ENCODE assay signal across 4 cellular contexts in the genomic region with DNA sequence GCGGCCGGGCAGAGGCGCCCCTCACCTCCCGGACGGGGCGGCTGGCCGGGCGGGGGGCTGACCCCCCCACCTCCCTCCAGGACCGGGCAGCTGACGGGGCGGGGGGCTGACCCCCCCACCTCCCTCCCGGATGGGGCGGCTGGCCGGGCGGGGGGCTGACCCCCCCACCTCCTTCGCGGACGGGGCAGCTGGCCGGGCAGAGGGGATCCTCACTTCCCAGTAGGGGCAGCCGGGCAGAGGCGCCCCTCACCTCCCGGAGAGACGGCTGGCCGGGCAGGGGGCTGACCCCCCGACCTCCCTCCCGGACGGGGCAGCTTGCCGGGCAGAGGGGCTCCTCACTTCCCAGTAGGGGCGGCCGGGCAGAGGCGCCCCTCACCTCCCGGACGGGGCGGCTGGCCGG. TPM values are rescaled to one million over a fixed set of nuclear protein-coding genes. Genes with fewer than 3 reads are reported as not detected.
"Had no signal": no experiment of that assay in that cellular context is flagged by ENCODE, and none has a peak within 500 bp of the region (broad histone marks: within the 10 kb centered on the region; RNA-seq: fewer than 3 reads in every experiment).

No MANE protein-coding gene starts in this region.

RNA-seq across cellular contexts. Expression of gene GJA8, which starts 46.9 kb away (rescaled TPM):
- total RNA-seq: LHCN-M2, M059J, MCF 10A, NCI-H460 had no signal
